Comparison of ENCODE assay signal across 13 cellular contexts in genomic region chr1:27595597-27595996, GRCh38. TPM values are rescaled to one million over a fixed set of nuclear protein-coding genes. Genes with fewer than 3 reads are reported as not detected.
A peak's percentile ranks its signal among the peaks of the same experiment; 100 is the strongest.
DNase-seq lines count a peak whose midpoint lies in the region; ATAC-seq and TF ChIP-seq lines count a peak whose summit lies in the region.
"Had no signal": no experiment of that assay in that cellular context is flagged by ENCODE, and none has a peak within 500 bp of the region (broad histone marks: within the 10 kb centered on the region; RNA-seq: fewer than 3 reads in every experiment).

No MANE protein-coding gene starts in this region.

- no peak for TF ChIP-seq CTCF in CD8-positive, alpha-beta T cell (IDR thresholded peaks at IDR 0.05)
- TF ChIP-seq CTCF in Loucy (conservative IDR thresholded peaks at IDR 0.05; ENCODE audit: low read length) = no peak
- no peak for TF ChIP-seq CTCF in esophagus squamous epithelium (IDR thresholded peaks at IDR 0.05)
- TF ChIP-seq CTCF in sigmoid colon (IDR thresholded peaks at IDR 0.05) = no peak

- H3K9me3 ChIP-seq in CD8-positive, alpha-beta T cell (ENCODE audit: low read length) = no peaks in the 10 kb centered on the region
- no peaks in the 10 kb centered on the region for H3K9me3 ChIP-seq in Loucy (ENCODE audit: insufficient read depth, low read depth, low read length)
- no peaks in the 10 kb centered on the region for H3K9me3 ChIP-seq in esophagus squamous epithelium
- no peaks in the 10 kb centered on the region for H3K9me3 ChIP-seq in sigmoid colon
- H3K9me3 ChIP-seq in T-helper 17 cell (ENCODE audit: control insufficient read depth, low read length, poor library complexity, severe bottlenecking) = no peaks in the 10 kb centered on the region

- peak; percentile 18 for ATAC-seq in CD8-positive, alpha-beta T cell
- no peak for ATAC-seq in T-helper 17 cell

- no peak for TF ChIP-seq EP300 in sigmoid colon (IDR thresholded peaks at IDR 0.05)

- no peak overlapping the region for H3K27ac Mint-ChIP-seq in CD8-positive, alpha-beta T cell
- H3K27ac Mint-ChIP-seq in T-helper 17 cell = no peak overlapping the region

- no peaks in the 10 kb centered on the region for H3K27me3 Mint-ChIP-seq in CD8-positive, alpha-beta T cell (ENCODE audit: low read depth)
- H3K27me3 Mint-ChIP-seq in T-helper 17 cell = no peaks in the 10 kb centered on the region

- H3K27me3 ChIP-seq in CD8-positive, alpha-beta T cell (ENCODE audit: insufficient read depth, low read length) = no peaks in the 10 kb centered on the region
- H3K27me3 ChIP-seq in Loucy (ENCODE audit: insufficient read depth, low read length, poor library complexity, severe bottlenecking) (no peaks in the 10 kb centered on the region), esophagus squamous epithelium (no peaks in the 10 kb centered on the region), sigmoid colon (no peaks in the 10 kb centered on the region)

- peaks cover 1% of the 10 kb centered on the region for H3K36me3 Mint-ChIP-seq in CD8-positive, alpha-beta T cell
- peaks cover 2% of the 10 kb centered on the region for H3K36me3 Mint-ChIP-seq in T-helper 17 cell (ENCODE audit: low read depth)

- no peak for DNase-seq in CD8-positive, alpha-beta T cell
- DNase-seq in esophagus squamous epithelium (lab: John Stamatoyannopoulos, UW) (no peak), sigmoid colon (no peak), T-helper 17 cell (no peak), cerebellum (ENCODE audit: low spot score) (no peak), AG08396 (ENCODE audit: low spot score) (no peak)
- DNase-seq: activated CD4-positive, alpha-beta T cell treated with anti-CD3 and anti-CD28 coated beads for 1 hour; activated T-cell treated with anti-CD3 and anti-CD28 coated beads, Interleukin-2, amount 50 U/mL, for 4 hours; C1 segment of cervical spinal cord; cortex of kidney; DMS53; NCI-H2107 had no signal

- no peaks in the 10 kb centered on the region for H3K36me3 ChIP-seq in CD8-positive, alpha-beta T cell (ENCODE audit: insufficient read depth, low read length)
- H3K36me3 ChIP-seq in Loucy (ENCODE audit: insufficient read depth, low read length) (peaks cover 7% of the 10 kb centered on the region; the same call in 1 of the 2 replicates), esophagus squamous epithelium (peaks cover 0 to 54% (median 0%) of the 10 kb centered on the region in 3 donors), sigmoid colon (no peaks in the 10 kb centered on the region)

- peaks cover 2% of the 10 kb centered on the region; the same call in 1 of the 2 replicates for H3F3A ChIP-seq in Loucy (ENCODE audit: low read depth)

- no peak for TF ChIP-seq POLR2A in esophagus squamous epithelium (IDR thresholded peaks at IDR 0.05)
- no peak for TF ChIP-seq POLR2A in sigmoid colon (IDR thresholded peaks at IDR 0.05)

- H3K79me2 ChIP-seq in Loucy (ENCODE audit: insufficient read depth, low read length) = peaks cover 100% of the 10 kb centered on the region

- H3K4me3 Mint-ChIP-seq in CD8-positive, alpha-beta T cell = no peak overlapping the region
- no peak overlapping the region for H3K4me3 Mint-ChIP-seq in T-helper 17 cell
- H3K4me3 Mint-ChIP-seq: activated T-cell treated with anti-CD3 and anti-CD28 coated beads, Interleukin-2, amount 50 U/mL, for 4 hours had no signal

- no peaks in the 10 kb centered on the region for H3K9me3 Mint-ChIP-seq in CD8-positive, alpha-beta T cell
- H3K9me3 Mint-ChIP-seq: activated T-cell treated with anti-CD3 and anti-CD28 coated beads, Interleukin-2, amount 50 U/mL, for 4 hours had no signal

- CTCF ChIA-PET in CD8-positive, alpha-beta T cell (lab: Charles Lee) = interaction anchor here (1.1 to 2.7 kb wide), 3 partner anchors 12 to 39 kb away, joined by 3 to 8 read pairs (median 5); no protein-coding TSS in a partner anchor

- whole genome bisulfite sequencing in esophagus squamous epithelium, 2 donors = 47 to 59% methylated on average over 5 of the region's 5 CpGs
- 69 to 83% methylated on average over 5 of the region's 5 CpGs for WGBS in sigmoid colon, 2 donors

- H3K4me1 Mint-ChIP-seq in CD8-positive, alpha-beta T cell (ENCODE audit: low read depth) = peaks cover 22% of the 10 kb centered on the region
- peaks cover 34% of the 10 kb centered on the region for H3K4me1 Mint-ChIP-seq in T-helper 17 cell

- H3K9ac ChIP-seq in Loucy (ENCODE audit: low read depth, low read length, poor library complexity, severe bottlenecking) = no peak overlapping the region

- H2AFZ ChIP-seq in Loucy (ENCODE audit: low read length) = no peak overlapping the region

- no peak overlapping the region for H3K4me3 ChIP-seq in CD8-positive, alpha-beta T cell (ENCODE audit: low read depth, low read length)
- H3K4me3 ChIP-seq in Loucy (ENCODE audit: low read length, poor library complexity, severe bottlenecking) = no peak overlapping the region
- no peak overlapping the region for H3K4me3 ChIP-seq in esophagus squamous epithelium
- no peak overlapping the region for H3K4me3 ChIP-seq in sigmoid colon

- peaks cover 61% of the 10 kb centered on the region for H3K4me1 ChIP-seq in CD8-positive, alpha-beta T cell (ENCODE audit: insufficient read depth, low read length)
- H3K4me1 ChIP-seq in Loucy (ENCODE audit: insufficient read depth, low read length, poor library complexity, severe bottlenecking) = peaks cover 61% of the 10 kb centered on the region
- peaks cover 80 to 100% (median 96%) of the 10 kb centered on the region in 3 donors for H3K4me1 ChIP-seq in esophagus squamous epithelium
- peaks cover 0 to 100% (median 100%) of the 10 kb centered on the region in 4 donors for H3K4me1 ChIP-seq in sigmoid colon

- no peak overlapping the region for H3K27ac ChIP-seq in CD8-positive, alpha-beta T cell (ENCODE audit: low read depth, low read length)
- H3K27ac ChIP-seq in esophagus squamous epithelium (peak overlapping the region in 3 of 4 donors; percentile 75 to 99 (median 99)), sigmoid colon (peak overlapping the region; percentile 65 to 100 (median 96))

- H3K4me2 ChIP-seq in Loucy (ENCODE audit: low read depth, low read length, poor library complexity, severe bottlenecking) = peak overlapping the region; percentile 98

- peaks cover 97% of the 10 kb centered on the region for H4K20me1 ChIP-seq in Loucy (ENCODE audit: insufficient read depth, low read length, poor library complexity, severe bottlenecking)

- POLR2A ChIA-PET in CD8-positive, alpha-beta T cell (lab: Charles Lee) = interaction anchor here (1.4 kb wide), 1 partner anchor 67 kb away, joined by 4 read pairs; no protein-coding TSS in a partner anchor

- intact Hi-C loops in CD8-positive, alpha-beta T cell (cut with DNase I, micrococcal nuclease) = no loop called here
- intact Hi-C loops in esophagus squamous epithelium (cut with DNase I) = no loop called here
- intact Hi-C loops in sigmoid colon (cut with DNase I) = loop anchor here (2.0 kb wide), 1 partner anchor 17 kb away; no protein-coding TSS in a partner anchor

- H3K9me2 ChIP-seq in Loucy (replicated peaks; ENCODE audit: low read depth, low read length) = no peaks in the 10 kb centered on the region

RNA-seq across cellular contexts. Expression of gene AHDC1, which starts 8.3 kb away (rescaled TPM):
- total RNA-seq in CD8-positive, alpha-beta T cell = 10 to 100 TPM; 19.5 to 21.1 TPM
- 100 to 1,000 TPM in 1 of 4 donors, 10 to 100 TPM in 3; 22.2 to 112 (median 30.6) TPM for total RNA-seq in esophagus squamous epithelium
- 10 to 100 TPM; 10.9 to 34.1 (median 14.3) TPM for total RNA-seq in sigmoid colon
- polyA plus RNA-seq in sigmoid colon = 10 to 100 TPM in 1 of 3 donors, 1 to 10 TPM in 2; 1.8 to 17.4 (median 2.1) TPM
- total RNA-seq in T-helper 17 cell = 10 to 100 TPM; 15.9 to 18.7 TPM
- total RNA-seq in cerebellum = 26.5 TPM

RNA-seq across cellular contexts. Expression of gene FGR, which starts 39.4 kb away (rescaled TPM):
- 1 to 10 TPM; 1.4 to 2.5 TPM for total RNA-seq in CD8-positive, alpha-beta T cell
- total RNA-seq in esophagus squamous epithelium (10 to 100 TPM in 2 of 4 donors, 1 to 10 TPM in 2; 1.2 to 12.4 (median 7.5) TPM), sigmoid colon (10 to 100 TPM in 1 of 4 donors, 1 to 10 TPM in 3; 6.6 to 11.4 (median 8.0) TPM), T-helper 17 cell (10 to 100 TPM in 1 of 2 donors, 1 to 10 TPM in 1; 3.3 to 12.6 TPM), cerebellum (1.9 TPM)
- 10 to 100 TPM in 1 of 3 donors, 1 to 10 TPM in 2; 3.0 to 14.4 (median 5.1) TPM for polyA plus RNA-seq in sigmoid colon
